Comparison of ENCODE assay signal across 24 cellular contexts in genomic region chr17:9410285-9410684, GRCh38.
"Had no signal": no experiment of that assay in that cellular context is flagged by ENCODE, and none has a peak within 500 bp of the region (broad histone marks: within the 10 kb centered on the region; RNA-seq: fewer than 3 reads in every experiment).

No MANE protein-coding gene starts in this region.

- H3K4me1 Mint-ChIP-seq: stimulated activated naive CD8-positive, alpha-beta T cell treated with anti-CD3 and anti-CD28 coated beads, Interleukin-15, amount 100 ng/mL, for 72 hours had no signal

- H3K27me3 ChIP-seq: colonic mucosa, ovary, right lobe of liver, suprapubic skin, transverse colon had no signal

- H3K4me1 ChIP-seq: colonic mucosa, right lobe of liver had no signal

- DNase-seq: colonic mucosa; effector CD8-positive, alpha-beta T cell; endodermal cell; hypothalamus; naive B cell; occipital lobe; ovary; posterior cingulate gyrus; right lobe of liver; stimulated activated CD4-positive, alpha-beta T cell treated with anti-CD3 and anti-CD28 coated beads, Interleukin-12 subunit alpha, Interleukin-12 subunit beta, amount 100 ng/mL, for 4 hours; stimulated activated CD4-positive, alpha-beta T cell treated with anti-CD3 and anti-CD28 coated beads, Interleukin-1b, Interleukin-23, amount 100 ng/mL, for 48 hours; stimulated activated CD4-positive, alpha-beta T cell treated with anti-CD3 and anti-CD28 coated beads, Interleukin-4, amount 100 ng/mL, for 1 hour; stimulated activated CD8-positive, alpha-beta memory T cell treated with anti-CD3 and anti-CD28 coated beads, Interleukin-4, amount 100 ng/mL, for 48 hours; stimulated activated naive CD4-positive, alpha-beta T cell; stimulated activated naive CD8-positive, alpha-beta T cell treated with anti-CD3 and anti-CD28 coated beads, Interleukin-15, amount 100 ng/mL, for 72 hours; transverse colon had no signal

- H3K4me2 ChIP-seq: smooth muscle cell had no signal

- H3K36me3 ChIP-seq: colonic mucosa, ovary, right lobe of liver, suprapubic skin, transverse colon had no signal

- H3K4me3 ChIP-seq: colonic mucosa, lung, ovary, right lobe of liver, smooth muscle cell, suprapubic skin, transverse colon had no signal

- H3K36me3 Mint-ChIP-seq: naive B cell had no signal

- H3K9me3 Mint-ChIP-seq: dendritic cell treated with granulocyte-macrophage colony-stimulating factor and Interleukin-4, amounts not matched to agents 40 ng/mL and 50 ng/mL, for 4 days; endodermal cell; naive B cell had no signal

- H3K27ac Mint-ChIP-seq: dendritic cell treated with granulocyte-macrophage colony-stimulating factor and Interleukin-4, amounts not matched to agents 40 ng/mL and 50 ng/mL, for 4 days; endodermal cell; memory B cell; naive B cell; stimulated activated naive CD8-positive, alpha-beta T cell treated with anti-CD3 and anti-CD28 coated beads, Interleukin-15, amount 100 ng/mL, for 72 hours had no signal

- H3K4me3 Mint-ChIP-seq: dendritic cell treated with granulocyte-macrophage colony-stimulating factor and Interleukin-4, amounts not matched to agents 40 ng/mL and 50 ng/mL, for 4 days; endodermal cell; memory B cell; naive B cell; stimulated activated naive CD8-positive, alpha-beta T cell treated with anti-CD3 and anti-CD28 coated beads, Interleukin-15, amount 100 ng/mL, for 72 hours had no signal

- H3K27me3 Mint-ChIP-seq: dendritic cell treated with granulocyte-macrophage colony-stimulating factor and Interleukin-4, amounts not matched to agents 40 ng/mL and 50 ng/mL, for 4 days; memory B cell; naive B cell; stimulated activated naive CD8-positive, alpha-beta T cell treated with anti-CD3 and anti-CD28 coated beads, Interleukin-15, amount 100 ng/mL, for 72 hours had no signal

- H3K9me3 ChIP-seq: colonic mucosa, ovary, right lobe of liver, suprapubic skin, transverse colon had no signal

- H3K27ac ChIP-seq: colonic mucosa, epithelial cell of prostate, ovary, right lobe of liver, transverse colon had no signal

- ATAC-seq: esophagus mucosa; left lobe of liver; right lobe of liver; stimulated activated naive CD8-positive, alpha-beta T cell treated with anti-CD3 and anti-CD28 coated beads, Interleukin-15, amount 100 ng/mL, for 72 hours had no signal
